8 cellular contexts compared by ENCODE assay signal in the genomic region with DNA sequence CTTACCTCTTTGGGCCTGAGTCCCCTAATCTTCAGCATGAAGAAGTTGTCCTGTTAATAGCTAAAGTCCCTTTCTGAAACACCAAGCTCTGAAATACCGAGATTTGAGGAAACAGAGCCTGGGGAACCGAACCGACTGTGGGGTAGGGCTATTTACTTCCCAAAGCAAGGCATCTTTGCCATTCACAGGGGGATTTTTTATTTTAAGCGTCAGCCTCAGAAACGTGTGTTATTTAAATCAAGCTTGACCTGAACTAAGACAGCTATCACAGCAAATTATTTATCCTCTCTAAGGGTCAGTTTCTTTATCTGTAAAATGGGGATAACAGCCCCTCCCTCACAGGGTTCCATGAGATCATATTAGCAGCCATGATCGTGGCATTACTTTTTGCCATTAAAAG. TPM values are rescaled to one million over a fixed set of nuclear protein-coding genes. Genes with fewer than 3 reads are reported as not detected.
DNase-seq lines count a peak whose midpoint lies in the region; ATAC-seq and TF ChIP-seq lines count a peak whose summit lies in the region.

No MANE protein-coding gene starts in this region.

- no peak for ATAC-seq in naive thymus-derived CD8-positive, alpha-beta T cell
- ATAC-seq in HG02870 (IDR thresholded peaks at IDR 0.05; ENCODE audit: unreplicated experiment), result no peak

- POLR2A ChIA-PET in naive thymus-derived CD8-positive, alpha-beta T cell (lab: Charles Lee), result interaction anchor here (0.6 to 0.7 kb wide), 2 partner anchors 96 to 171 kb away, joined by 4 to 7 read pairs; a partner anchor contains a TSS

- no peaks in the 10 kb centered on the region for H3K9me3 Mint-ChIP-seq in naive thymus-derived CD8-positive, alpha-beta T cell

- no peaks in the 10 kb centered on the region for H3K36me3 Mint-ChIP-seq in naive thymus-derived CD8-positive, alpha-beta T cell

- peaks cover 20% of the 10 kb centered on the region for H3K4me1 ChIP-seq in colonic mucosa

- H3K27me3 ChIP-seq in colonic mucosa, result no peaks in the 10 kb centered on the region

- H3K27ac Mint-ChIP-seq in naive thymus-derived CD8-positive, alpha-beta T cell, result peak overlapping the region in 8 of 10 donors; percentile 83 to 98 (median 94)

- H3K36me3 ChIP-seq in KOPT-K1 (ENCODE audit: insufficient read depth, low read length), result no peaks in the 10 kb centered on the region
- H3K36me3 ChIP-seq in colonic mucosa, result no peaks in the 10 kb centered on the region

- H3K27ac ChIP-seq in KOPT-K1 (ENCODE audit: low read depth, low read length, poor library complexity, severe bottlenecking) (peak overlapping the region; percentile 80), colonic mucosa (peak overlapping the region; percentile 94)

- intact Hi-C loops in colonic mucosa (cut with DNase I), result no loop called here

- peaks cover 13 to 47% (median 26%) of the 10 kb centered on the region in 4 donors for H3K4me1 Mint-ChIP-seq in naive thymus-derived CD8-positive, alpha-beta T cell

- DNase-seq in AG09309 (ENCODE audit: low read depth) (no peak), colonic mucosa (no peak), KG1 (lab: John Stamatoyannopoulos, UW) (no peak), NCI-H2227 treated with DMSO at 0.1 percent for 48 hours (lab: John Stamatoyannopoulos, UW) (no peak), NCI-H69 (lab: John Stamatoyannopoulos, UW) (no peak)
- DNase-seq in naive thymus-derived CD8-positive, alpha-beta T cell, result no peak

- no peaks in the 10 kb centered on the region for H3K27me3 Mint-ChIP-seq in naive thymus-derived CD8-positive, alpha-beta T cell

- no peak for TF ChIP-seq CTCF in AG09309 (IDR thresholded peaks at IDR 0.05; ENCODE audit: control insufficient read depth, insufficient read depth, low read depth, low read length, missing control alignments)
- TF ChIP-seq CTCF in colonic mucosa (IDR thresholded peaks at IDR 0.05), result no peak

- peak overlapping the region; percentile 90 to 98 (median 96) for H3K4me3 Mint-ChIP-seq in naive thymus-derived CD8-positive, alpha-beta T cell

- peak overlapping the region in 1 of 2 donors; percentile 81 for H3K9ac ChIP-seq in colonic mucosa (ENCODE audit: low read depth in 2 of 2, low read length in 2 of 2)

- H3K9me3 ChIP-seq in KOPT-K1 (ENCODE audit: insufficient read depth, low read length, poor library complexity, severe bottlenecking), result no peaks in the 10 kb centered on the region
- no peaks in the 10 kb centered on the region for H3K9me3 ChIP-seq in colonic mucosa

- peak overlapping the region; percentile 99 for H3K4me3 ChIP-seq in AG09309 (ENCODE audit: control insufficient read depth, low read depth, low read length)
- H3K4me3 ChIP-seq in colonic mucosa, result peak overlapping the region; percentile 58

RNA-seq across cellular contexts. Expression of a gene that starts 1.2 kb away (rescaled TPM):
- total RNA-seq in colonic mucosa, result 100 to 1,000 TPM; 112 to 166 TPM
- total RNA-seq in naive thymus-derived CD8-positive, alpha-beta T cell, result 10 to 100 TPM in 1 of 2 experiments, 1 to 10 TPM in 1; 5.5 to 10.3 TPM
- polyA plus RNA-seq in naive thymus-derived CD8-positive, alpha-beta T cell, result 10 to 100 TPM in 1 of 3 donors, 1 to 10 TPM in 2; 5.0 to 13.1 (median 6.5) TPM

Comparison
In these comparisons a context has a peak if more than half of its experiments do, and no peak if none do; other contexts are left out.
1. RNA of a gene that starts 1.2 kb away (total RNA-seq): 112 to 166 TPM in colonic mucosa; 5.5 to 10.3 TPM in naive thymus-derived CD8-positive, alpha-beta T cell; every median in the first group is over 10 times any median in the second.